16 cellular contexts compared by ENCODE assay signal in the genomic region with DNA sequence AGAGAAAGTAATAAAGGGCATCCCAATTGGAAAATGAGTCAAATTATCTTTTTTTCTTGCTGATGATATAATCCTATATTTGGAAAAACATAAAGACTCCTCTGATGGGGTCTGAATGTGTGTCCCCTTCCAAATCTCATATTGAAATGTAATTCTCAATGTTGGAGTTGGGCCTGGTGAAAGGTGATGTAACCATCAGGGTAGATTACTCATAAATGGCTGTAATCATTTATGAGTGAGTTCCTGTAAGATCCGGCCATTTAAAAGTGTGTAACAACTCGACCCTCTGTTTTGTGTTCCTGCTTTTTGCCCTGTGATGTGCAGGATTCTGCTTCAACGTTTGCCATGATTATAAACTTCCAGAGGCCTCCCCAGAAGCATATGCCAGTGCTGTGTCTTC. TPM values are rescaled to one million over a fixed set of nuclear protein-coding genes. Genes with fewer than 3 reads are reported as not detected.
DNase-seq lines count a peak whose midpoint lies in the region; TF ChIP-seq lines count a peak whose summit lies in the region.
"Had no signal": no experiment of that assay in that cellular context is flagged by ENCODE, and none has a peak within 500 bp of the region (broad histone marks: within the 10 kb centered on the region; RNA-seq: fewer than 3 reads in every experiment).

No MANE protein-coding gene starts in this region.

- H3K27ac ChIP-seq in HEK293 (ENCODE audit: extremely low read depth, low read depth, low read length): no peak overlapping the region
- H3K27ac ChIP-seq: C4-2B, HL-60 had no signal

- H3K36me3 Mint-ChIP-seq in osteocyte (ENCODE audit: unreplicated experiment): no peaks in the 10 kb centered on the region
- H3K36me3 Mint-ChIP-seq: CD4-positive, alpha-beta memory T cell had no signal

- CTCF ChIA-PET in HEK293 (lab: Yijun Ruan, JAX): no interaction called here

- H3K27me3 Mint-ChIP-seq in osteocyte (ENCODE audit: unreplicated experiment): no peaks in the 10 kb centered on the region

- H3K27ac Mint-ChIP-seq in osteocyte (ENCODE audit: unreplicated experiment): no peak overlapping the region
- H3K27ac Mint-ChIP-seq: CD4-positive, alpha-beta memory T cell; H9 had no signal

- H3K4me1 ChIP-seq in HEK293 (ENCODE audit: control insufficient read depth, insufficient read depth, low read length): no peaks in the 10 kb centered on the region
- H3K4me1 ChIP-seq: BE2C had no signal

- no peak overlapping the region for H3K4me3 ChIP-seq in HEK293 (ENCODE audit: low read depth, low read length)

- H3K4me3 Mint-ChIP-seq in osteocyte (ENCODE audit: unreplicated experiment): no peak overlapping the region
- H3K4me3 Mint-ChIP-seq: CD4-positive, alpha-beta memory T cell; H9 had no signal

- no peaks in the 10 kb centered on the region for H3K4me1 Mint-ChIP-seq in osteocyte (ENCODE audit: unreplicated experiment)
- H3K4me1 Mint-ChIP-seq: CD4-positive, alpha-beta memory T cell had no signal

- no peaks in the 10 kb centered on the region for H3K9me3 Mint-ChIP-seq in osteocyte (ENCODE audit: unreplicated experiment)
- H3K9me3 Mint-ChIP-seq: CD4-positive, alpha-beta memory T cell had no signal

- POLR2A ChIA-PET in HEK293 (lab: Yijun Ruan, JAX): no interaction called here

- H3K36me3 ChIP-seq in HEK293 (ENCODE audit: control insufficient read depth in 2 of 2, insufficient read depth in 1 of 2, low read length in 2 of 2): no peaks in the 10 kb centered on the region
- H3K36me3 ChIP-seq: BE2C had no signal

- DNase-seq in RKO (ENCODE audit: low spot score) (peak; percentile 61), ecto neural progenitor cell (ENCODE audit: low spot score) (peak; percentile 4), osteocyte (ENCODE audit: extremely low spot score, unreplicated experiment) (peak; percentile 3), NCI-H2171 (lab: John Stamatoyannopoulos, UW) (no peak), NCI-H226 (no peak), dermis blood vessel endothelial cell (no peak)
- DNase-seq: BE2C; CD4-positive, alpha-beta memory T cell; COR-L47; DND-41; GDM1; GOT3; H9 had no signal

- TF ChIP-seq CTCF in HEK293 (tag by site-specific recombination; IDR thresholded peaks at IDR 0.05) (no peak), osteocyte (IDR thresholded peaks at IDR 0.05) (no peak)

- H3K9me3 ChIP-seq in HEK293 (ENCODE audit: control insufficient read depth, insufficient read depth, low read depth, low read length): no peaks in the 10 kb centered on the region
- H3K9me3 ChIP-seq: BE2C had no signal

TF ChIP-seq in HEK293, 187 proteins besides CTCF, POLR2A, EP300 and RAD21:
- TF ChIP-seq ZNF544 (tag by site-specific recombination; IDR thresholded peaks at IDR 0.05) (no peak), ZNF549 (tag by site-specific recombination; IDR thresholded peaks at IDR 0.05) (no peak), GFI1B (tag by site-specific recombination; IDR thresholded peaks at IDR 0.05) (no peak), ZNF621 (tag by site-specific recombination; IDR thresholded peaks at IDR 0.05) (no peak), ZNF335 (tag by site-specific recombination; conservative IDR thresholded peaks at IDR 0.05) (0 out of 2 replicates have a peak, but pooled peaks have one; percentile 17), PBX3 (CRISPR knock-in tag; IDR thresholded peaks at IDR 0.05) (no peak), GLI4 (tag by site-specific recombination; IDR thresholded peaks at IDR 0.05) (no peak), ZNF561 (tag by site-specific recombination; IDR thresholded peaks at IDR 0.05; ENCODE audit: borderline replicate concordance) (no peak)
- TF ChIP-seq, protein P1, sequence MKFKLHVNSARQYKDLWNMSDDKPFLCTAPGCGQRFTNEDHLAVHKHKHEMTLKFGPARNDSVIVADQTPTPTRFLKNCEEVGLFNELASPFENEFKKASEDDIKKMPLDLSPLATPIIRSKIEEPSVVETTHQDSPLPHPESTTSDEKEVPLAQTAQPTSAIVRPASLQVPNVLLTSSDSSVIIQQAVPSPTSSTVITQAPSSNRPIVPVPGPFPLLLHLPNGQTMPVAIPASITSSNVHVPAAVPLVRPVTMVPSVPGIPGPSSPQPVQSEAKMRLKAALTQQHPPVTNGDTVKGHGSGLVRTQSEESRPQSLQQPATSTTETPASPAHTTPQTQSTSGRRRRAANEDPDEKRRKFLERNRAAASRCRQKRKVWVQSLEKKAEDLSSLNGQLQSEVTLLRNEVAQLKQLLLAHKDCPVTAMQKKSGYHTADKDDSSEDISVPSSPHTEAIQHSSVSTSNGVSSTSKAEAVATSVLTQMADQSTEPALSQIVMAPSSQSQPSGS (tag by site-specific recombination; IDR thresholded peaks at IDR 0.05; ENCODE audit: low read depth): peak; percentile 65; the same call in 1 of the 2 replicates

RNA-seq across cellular contexts. Expression of gene MAP1LC3C, which starts 44.3 kb away (rescaled TPM):
- total RNA-seq in osteocyte: 0.81 TPM in 1 of 2 replicates, not detected in the other
- total RNA-seq in dermis blood vessel endothelial cell: not detected in 2 replicates
- total RNA-seq: CD4-positive, alpha-beta memory T cell had no signal

Comparison
In these comparisons a context has a peak if more than half of its experiments do, and no peak if none do; other contexts are left out.
1. DNase-seq: peak in RKO (single experiment), ecto neural progenitor cell (single experiment) and osteocyte (single experiment); none in NCI-H2171 (single experiment), NCI-H226 (single experiment) and dermis blood vessel endothelial cell (single experiment).